Comparison of ENCODE assay signal across 10 cellular contexts in genomic region chr17:56681561-56682266, GRCh38.
A peak's percentile ranks its signal among the peaks of the same experiment; 100 is the strongest.
DNase-seq lines count a peak whose midpoint lies in the region; ATAC-seq and TF ChIP-seq lines count a peak whose summit lies in the region.
"Had no signal": no experiment of that assay in that cellular context is flagged by ENCODE, and none has a peak within 500 bp of the region (broad histone marks: within the 10 kb centered on the region; RNA-seq: fewer than 3 reads in every experiment).

No MANE protein-coding gene starts in this region.

- H3K27ac ChIP-seq in RWPE2 (ENCODE audit: poor library complexity, severe bottlenecking), result peak overlapping the region; percentile 95

- peak; percentile 95 for DNase-seq in ELR (ENCODE audit: low read depth)
- DNase-seq in RWPE2 (ENCODE audit: low spot score), result no peak
- DNase-seq in glomerular endothelial cell (ENCODE audit: extremely low read depth, low read depth, low spot score), result peak; percentile 79
- no peak for DNase-seq in hippocampal formation (lab: John Stamatoyannopoulos, UW)
- DNase-seq in OCI-M2 (lab: John Stamatoyannopoulos, UW; ENCODE audit: unreplicated experiment), result no peak
- DNase-seq in progenitor cell of endocrine pancreas (ENCODE audit: low spot score, unreplicated experiment), result no peak
- DNase-seq in GM19240 (ENCODE audit: insufficient read length, low spot score), result no peak
- DNase-seq: GOT3 had no signal

- H3K27me3 Mint-ChIP-seq in progenitor cell of endocrine pancreas, result peaks cover 25% of the 10 kb centered on the region

- no peak overlapping the region for H3K4me3 ChIP-seq in RWPE2 (ENCODE audit: severe bottlenecking)

- no peaks in the 10 kb centered on the region for H3K27me3 ChIP-seq in RWPE2 (ENCODE audit: insufficient read depth, poor library complexity, severe bottlenecking)

- no peaks in the 10 kb centered on the region for H3K9me3 Mint-ChIP-seq in progenitor cell of endocrine pancreas (ENCODE audit: low read depth)
- H3K9me3 Mint-ChIP-seq: naive thymus-derived CD8-positive, alpha-beta T cell had no signal

- no peak overlapping the region for H3K4me3 Mint-ChIP-seq in progenitor cell of endocrine pancreas (ENCODE audit: low read depth)
- H3K4me3 Mint-ChIP-seq: naive thymus-derived CD8-positive, alpha-beta T cell had no signal

- ATAC-seq in HG02588 (IDR thresholded peaks at IDR 0.05; ENCODE audit: unreplicated experiment) (peak; percentile 50), RWPE2 (ENCODE audit: low read depth) (peak; percentile 73)

- no peaks in the 10 kb centered on the region for H3K9me3 ChIP-seq in RWPE2 (ENCODE audit: severe bottlenecking)

- peaks cover 35% of the 10 kb centered on the region for H3K4me1 ChIP-seq in RWPE2 (ENCODE audit: insufficient read depth, poor library complexity, severe bottlenecking)

- no peaks in the 10 kb centered on the region for H3K36me3 Mint-ChIP-seq in progenitor cell of endocrine pancreas (ENCODE audit: insufficient read depth)

- TF ChIP-seq CTCF in RWPE2 (IDR thresholded peaks at IDR 0.05; ENCODE audit: poor library complexity, severe bottlenecking) (no peak), progenitor cell of endocrine pancreas (IDR thresholded peaks at IDR 0.05; ENCODE audit: unreplicated experiment) (no peak)

- peaks cover 6% of the 10 kb centered on the region for H3K4me1 Mint-ChIP-seq in progenitor cell of endocrine pancreas (ENCODE audit: low read depth)

- no peaks in the 10 kb centered on the region for H3K36me3 ChIP-seq in RWPE2 (ENCODE audit: low read depth)

- H3K27ac Mint-ChIP-seq in progenitor cell of endocrine pancreas, result no peak overlapping the region
- H3K27ac Mint-ChIP-seq: naive thymus-derived CD8-positive, alpha-beta T cell had no signal

Comparison
In these comparisons a context has a peak if more than half of its experiments do, and no peak if none do; other contexts are left out.
1. DNase-seq: peak in ELR (single experiment) and glomerular endothelial cell (single experiment); none in RWPE2 (single experiment), hippocampal formation (0 of 2), OCI-M2 (single experiment), progenitor cell of endocrine pancreas (single experiment) and GM19240 (single experiment).